In the genomic region with DNA sequence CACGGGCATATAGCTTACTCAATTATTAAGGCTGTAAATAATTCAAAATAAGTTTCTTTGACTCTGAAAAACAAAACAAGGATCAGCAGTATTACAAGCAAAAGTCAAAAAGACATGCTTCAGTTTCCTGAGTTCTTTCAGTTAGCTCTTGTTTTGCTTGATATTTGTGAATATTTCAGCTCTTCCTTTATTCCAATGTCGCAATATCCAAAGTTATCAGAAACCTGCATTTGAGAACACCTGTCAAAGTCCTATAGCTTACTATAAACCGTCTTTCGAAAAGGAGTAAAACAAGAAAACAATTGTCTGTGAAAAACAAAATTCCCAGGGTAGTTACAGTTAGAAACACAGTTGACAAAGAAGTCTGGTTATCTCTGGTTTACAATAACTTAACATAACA, we compare ENCODE assay signal across 9 cellular contexts. TPM values are rescaled to one million over a fixed set of nuclear protein-coding genes. Genes with fewer than 3 reads are reported as not detected.
"Had no signal": no experiment of that assay in that cellular context is flagged by ENCODE, and none has a peak within 500 bp of the region (broad histone marks: within the 10 kb centered on the region; RNA-seq: fewer than 3 reads in every experiment).

No MANE protein-coding gene starts in this region.

- H3K4me2 ChIP-seq: KMS-11 had no signal

- H3K4me3 ChIP-seq: K562 had no signal

- FAIRE-seq: HTR-8/SVneo, K562 had no signal

- H3K9ac ChIP-seq: KMS-11 had no signal

- H3K27ac ChIP-seq: HL-60, KMS-11 had no signal

- DNase-seq: KBM-7, KG1 had no signal

- ATAC-seq: K562 had no signal

RNA-seq across cellular contexts. Expression of gene CYP27A1, which starts 14.7 kb away (rescaled TPM):
- total RNA-seq: HT1080 had no signal
- polyA plus RNA-seq: K562 had no signal

RNA-seq across cellular contexts. Expression of gene PRKAG3, which starts 34.9 kb away (rescaled TPM):
- total RNA-seq: HT-29, HT1080, K562 had no signal
- polyA plus RNA-seq: IgD-negative memory B cell, K562 had no signal
